Comparison of ENCODE assay signal across 11 cellular contexts in genomic region chr1:183069562-183070216, GRCh38. TPM values are rescaled to one million over a fixed set of nuclear protein-coding genes. Genes with fewer than 3 reads are reported as not detected.
DNase-seq lines count a peak whose midpoint lies in the region; ATAC-seq and TF ChIP-seq lines count a peak whose summit lies in the region.
"Had no signal": no experiment of that assay in that cellular context is flagged by ENCODE, and none has a peak within 500 bp of the region (broad histone marks: within the 10 kb centered on the region; RNA-seq: fewer than 3 reads in every experiment).

No MANE protein-coding gene starts in this region.

- POLR2A ChIA-PET in activated B cell treated with CpG ODN at 0.5 μM for 24 hours (lab: Charles Lee) = interaction anchor here (1.4 kb wide), 1 partner anchor 22 kb away, joined by 3 read pairs; no protein-coding TSS in a partner anchor

- H3K4me3 ChIP-seq in mucosa of descending colon (no peak overlapping the region), testis (no peak overlapping the region)

- TF ChIP-seq POLR2A in testis (IDR thresholded peaks at IDR 0.05) = no peak

- ATAC-seq in activated B cell treated with CpG ODN at 0.5 μM for 24 hours (ENCODE audit: low read depth) (no peak), mucosa of descending colon (peak; percentile 83)
- ATAC-seq: activated CD8-positive, alpha-beta T cell treated with anti-CD3 and anti-CD28 coated beads for 36 hours had no signal

- DNase-seq in Calu3 (peak; percentile 69), LHCN-M2 (ENCODE audit: low read depth) (peak; percentile 35), activated B cell treated with CpG ODN at 0.5 μM for 24 hours (no peak), mucosa of descending colon (no peak), testis (no peak), superior temporal gyrus (ENCODE audit: extremely low spot score) (no peak), GOT3 (lab: John Stamatoyannopoulos, UW) (no peak)
- no peak for DNase-seq in activated effector memory CD4-positive, alpha-beta T cell treated with anti-CD3 and anti-CD28 coated beads, Interleukin-2, amount 50 U/mL, for 16 hours
- DNase-seq: activated CD8-positive, alpha-beta T cell treated with anti-CD3 and anti-CD28 coated beads for 36 hours; effector memory CD4-positive, alpha-beta T cell; NCI-H1694 treated with DMSO at 0.1 percent for 48 hours had no signal

- peaks cover 58% of the 10 kb centered on the region for H3K4me1 Mint-ChIP-seq in Calu3 (ENCODE audit: low read depth, unreplicated experiment)
- H3K4me1 Mint-ChIP-seq in activated B cell treated with CpG ODN at 0.5 μM for 24 hours = peaks cover 33% of the 10 kb centered on the region

- H3K27me3 Mint-ChIP-seq in Calu3 (ENCODE audit: unreplicated experiment) (no peaks in the 10 kb centered on the region), activated B cell treated with CpG ODN at 0.5 μM for 24 hours (peaks cover 6% of the 10 kb centered on the region)
- H3K27me3 Mint-ChIP-seq: activated CD8-positive, alpha-beta T cell treated with anti-CD3 and anti-CD28 coated beads for 36 hours had no signal

- intact Hi-C loops in Calu3 (cut with micrococcal nuclease; ENCODE audit: unreplicated experiment) (loop anchor here (5.0 kb wide), 1 partner anchor 37 kb away; no protein-coding TSS in a partner anchor), activated B cell treated with CpG ODN at 0.5 μM for 24 hours (cut with micrococcal nuclease) (loop anchor here (1.0 to 2.0 kb wide), 3 partner anchors 19 to 45 kb away; no protein-coding TSS in a partner anchor), mucosa of descending colon (cut with DNase I, micrococcal nuclease) (no loop called here), testis (cut with DNase I; ENCODE audit: low total_unique reads) (no loop called here)

- H3K27ac Mint-ChIP-seq in Calu3 (ENCODE audit: unreplicated experiment) (peak overlapping the region; percentile 90), activated B cell treated with CpG ODN at 0.5 μM for 24 hours (peak overlapping the region; percentile 13)
- H3K27ac Mint-ChIP-seq: activated CD8-positive, alpha-beta T cell treated with anti-CD3 and anti-CD28 coated beads for 36 hours had no signal

- H3K9me3 Mint-ChIP-seq in Calu3 (ENCODE audit: low read depth, unreplicated experiment) = no peaks in the 10 kb centered on the region
- H3K9me3 Mint-ChIP-seq in activated B cell treated with CpG ODN at 0.5 μM for 24 hours = peaks cover 4% of the 10 kb centered on the region

- H3K9me3 ChIP-seq in mucosa of descending colon = no peaks in the 10 kb centered on the region
- H3K9me3 ChIP-seq in testis = no peaks in the 10 kb centered on the region

- H3K36me3 ChIP-seq in mucosa of descending colon (ENCODE audit: low read depth) = no peaks in the 10 kb centered on the region
- H3K36me3 ChIP-seq in testis (ENCODE audit: low read depth, missing control alignments) = no peaks in the 10 kb centered on the region

- peaks cover 5% of the 10 kb centered on the region for H3K4me1 ChIP-seq in mucosa of descending colon (ENCODE audit: low read depth)
- H3K4me1 ChIP-seq in testis = no peaks in the 10 kb centered on the region

- H3K36me3 Mint-ChIP-seq in Calu3 (ENCODE audit: insufficient read depth, unreplicated experiment) (peaks cover 21% of the 10 kb centered on the region), activated B cell treated with CpG ODN at 0.5 μM for 24 hours (ENCODE audit: low read depth) (peaks cover 6% of the 10 kb centered on the region)

- BruUV-seq in Calu3 (replicated peaks; lab: Mats Ljungman, UMichigan) = no TSS peak

- H3K4me3 Mint-ChIP-seq in Calu3 (ENCODE audit: low read depth, unreplicated experiment) (peak overlapping the region; percentile 56), activated B cell treated with CpG ODN at 0.5 μM for 24 hours (no peak overlapping the region)
- H3K4me3 Mint-ChIP-seq: activated CD8-positive, alpha-beta T cell treated with anti-CD3 and anti-CD28 coated beads for 36 hours had no signal

- TF ChIP-seq CTCF in Calu3 (IDR thresholded peaks at IDR 0.05; ENCODE audit: unreplicated experiment) (no peak), activated B cell treated with CpG ODN at 0.5 μM for 24 hours (IDR thresholded peaks at IDR 0.05) (no peak), mucosa of descending colon (IDR thresholded peaks at IDR 0.05) (no peak), testis (IDR thresholded peaks at IDR 0.05) (no peak)

- WGBS in testis, 2 donors = 74 to 75% methylated on average over 4 of the region's 4 CpGs

- H3K27me3 ChIP-seq in testis = no peaks in the 10 kb centered on the region

- CTCF ChIA-PET in Calu3 (lab: Charles Lee) = interaction anchor here (1.6 kb wide), 1 partner anchor 9 kb away, joined by 6 read pairs; no protein-coding TSS in a partner anchor
- CTCF ChIA-PET in activated B cell treated with CpG ODN at 0.5 μM for 24 hours (lab: Charles Lee) = interaction anchor here (2.0 kb wide), 1 partner anchor 22 kb away, joined by 7 read pairs; no protein-coding TSS in a partner anchor

- no peak overlapping the region for H3K27ac ChIP-seq in testis

RNA-seq across cellular contexts. Expression of gene LAMC1, which starts 46.5 kb away (rescaled TPM):
- total RNA-seq in Calu3 (2022) = 368 and 579 TPM in 2 replicates
- total RNA-seq in LHCN-M2 (2014; rRNA removed) = 316 and 383 TPM in 2 replicates
- polyA plus RNA-seq in LHCN-M2 (2012) = 102 TPM
- total RNA-seq in activated B cell treated with CpG ODN at 0.5 μM for 24 hours = 31.1 and 31.8 TPM in 2 replicates
- 100 to 1,000 TPM in 1 of 3 donors, 10 to 100 TPM in 2; 22.5 to 137 (median 46.7) TPM for total RNA-seq in mucosa of descending colon
- total RNA-seq in testis = 100 to 1,000 TPM; 106 to 112 TPM
- 64.5 TPM for polyA plus RNA-seq in testis (ENCODE audit: insufficient read depth, low read depth, low replicate concordance)

Comparison
In these comparisons a context has a peak if more than half of its experiments do, and no peak if none do; other contexts are left out.
1. DNase-seq: peak in Calu3 (single experiment) and LHCN-M2 (single experiment); none in activated B cell treated with CpG ODN at 0.5 μM for 24 hours (single experiment), mucosa of descending colon (0 of 3), testis (single experiment), superior temporal gyrus (single experiment), activated effector memory CD4-positive, alpha-beta T cell treated with anti-CD3 and anti-CD28 coated beads, Interleukin-2, amount 50 U/mL, for 16 hours (single experiment) and GOT3 (single experiment).
2. intact Hi-C loops: an anchor here in Calu3 (5.0 kb wide) and activated B cell treated with CpG ODN at 0.5 μM for 24 hours (1.0 to 2.0 kb wide); none called in mucosa of descending colon and testis.